Comparison of ENCODE assay signal across 12 cellular contexts in genomic region chr11:118969508-118969907, GRCh38. TPM values are rescaled to one million over a fixed set of nuclear protein-coding genes. Genes with fewer than 3 reads are reported as not detected.
"Had no signal": no experiment of that assay in that cellular context is flagged by ENCODE, and none has a peak within 500 bp of the region (broad histone marks: within the 10 kb centered on the region; RNA-seq: fewer than 3 reads in every experiment).

No MANE protein-coding gene starts in this region.

RNA-seq across cellular contexts. Expression of gene FOXR1, which starts 2.1 kb away (rescaled TPM):
- total RNA-seq: OCI-LY7, PC-3, PC-9, Peyer's patch, Right ventricle myocardium inferior, Right ventricle myocardium superior, RPMI7951, SJCRH30, SJSA1, SK-MEL-5, T-cell had no signal
- polyA plus RNA-seq: SK-N-SH had no signal

RNA-seq across cellular contexts. Expression of gene UPK2, which starts 13.4 kb away (rescaled TPM):
- total RNA-seq: Peyer's patch, Right ventricle myocardium inferior, Right ventricle myocardium superior, RPMI7951, SJCRH30, SJSA1, SK-MEL-5 had no signal
